ENCODE assay signal across 1 cellular context in genomic region chr20:17925300-17925939, GRCh38.
TF ChIP-seq lines count a peak whose summit lies in the region.

No MANE protein-coding gene starts in this region.

TF ChIP-seq in K562, 482 proteins besides CTCF, POLR2A, EP300 and RAD21 (continued from another document and continues in another):
- TF ChIP-seq CUX1 (CRISPR knock-in tag; IDR thresholded peaks at IDR 0.05): no peak
- TF ChIP-seq CBX3 (IDR thresholded peaks at IDR 0.05; ENCODE audit: borderline replicate concordance in 1 of 2, low read length in 2 of 2): 0 out of 3 replicates have a peak, but pooled peaks of 1 of the 2 experiments have one; percentile 4
- TF ChIP-seq CBX1 (IDR thresholded peaks at IDR 0.05; ENCODE audit: low read depth): no peak
- TF ChIP-seq MNT (conservative IDR thresholded peaks at IDR 0.05): peak in 1 of 2 experiments; percentile 39; a peak in 1 of 4 replicates
- TF ChIP-seq SOX6 (IDR thresholded peaks at IDR 0.05): peak; percentile 93
- peak in 1 of 3 experiments; percentile 55; a peak in 2 of 6 replicates for TF ChIP-seq ZBTB11 (CRISPR knock-in tag; IDR thresholded peaks at IDR 0.05)
- TF ChIP-seq RBM15 (IDR thresholded peaks at IDR 0.05; ENCODE audit: insufficient read depth, low read length): no peak
- TF ChIP-seq HMBOX1 (IDR thresholded peaks at IDR 0.05): peak; percentile 86
- no peak for TF ChIP-seq ZNF41 (CRISPR knock-in tag; conservative IDR thresholded peaks at IDR 0.05)
- no peak for TF ChIP-seq CREB3 (tag; conservative IDR thresholded peaks at IDR 0.05; ENCODE audit: low read depth)
- TF ChIP-seq CBX8 (IDR thresholded peaks at IDR 0.05; ENCODE audit: borderline replicate concordance, extremely low read depth, low read depth, low read length, poor library complexity, severe bottlenecking): no peak
- peak; percentile 90 for TF ChIP-seq FOXM1 (IDR thresholded peaks at IDR 0.05; ENCODE audit: low read depth)
- no peak for TF ChIP-seq FOXM1 (CRISPR knock-in tag; IDR thresholded peaks at IDR 0.05; ENCODE audit: low read depth)
- no peak for TF ChIP-seq PRMT5 (CRISPR knock-in tag; IDR thresholded peaks at IDR 0.05)
- no peak for TF ChIP-seq FOXK1 (CRISPR knock-in tag; IDR thresholded peaks at IDR 0.05; ENCODE audit: borderline replicate concordance)
- TF ChIP-seq CBFB (CRISPR knock-in tag; IDR thresholded peaks at IDR 0.05): no peak
- TF ChIP-seq JUN (IDR thresholded peaks at IDR 0.05; ENCODE audit: borderline replicate concordance, low read depth, low read length): 0 out of 2 replicates have a peak, but pooled peaks have one; percentile 26
- TF ChIP-seq JUN (CRISPR knock-in tag; IDR thresholded peaks at IDR 0.05; ENCODE audit: borderline replicate concordance): no peak
- TF ChIP-seq ZNF146 (CRISPR knock-in tag; IDR thresholded peaks at IDR 0.05; ENCODE audit: unreplicated experiment): no peak
- TF ChIP-seq SIN3A (IDR thresholded peaks at IDR 0.05; ENCODE audit: borderline replicate concordance in 2 of 2, control insufficient read depth in 1 of 2, low read depth in 2 of 2, low read length in 2 of 2): no peak
- peak; percentile 76; the same call in 1 of the 2 replicates for TF ChIP-seq VEZF1 (CRISPR knock-in tag; IDR thresholded peaks at IDR 0.05)
- no peak for TF ChIP-seq BCLAF1 (IDR thresholded peaks at IDR 0.05; ENCODE audit: borderline replicate concordance in 1 of 2, control insufficient read depth in 1 of 2, low read depth in 2 of 2, low read length in 1 of 2)
- TF ChIP-seq MAFG (tag; conservative IDR thresholded peaks at IDR 0.05): peak; percentile 68
- no peak for TF ChIP-seq ZFP91 (CRISPR knock-in tag; IDR thresholded peaks at IDR 0.05)
- TF ChIP-seq ZBTB2 (IDR thresholded peaks at IDR 0.05): peak; percentile 80
- no peak for TF ChIP-seq EWSR1 (IDR thresholded peaks at IDR 0.05; ENCODE audit: borderline replicate concordance, low read depth, partially characterized antibody)
- no peak for TF ChIP-seq ZNF133 (CRISPR knock-in tag; IDR thresholded peaks at IDR 0.05)
- TF ChIP-seq PYGO2 (tag; IDR thresholded peaks at IDR 0.05): 0 out of 2 replicates have a peak, but pooled peaks have one; percentile 53
- TF ChIP-seq FOXA3 (CRISPR knock-in tag; conservative IDR thresholded peaks at IDR 0.05 in 1 of 2, IDR thresholded peaks at IDR 0.05 in 1 of 2): no peak
- peak; percentile 90 for TF ChIP-seq KLF16 (IDR thresholded peaks at IDR 0.05)
